In the genomic region with DNA sequence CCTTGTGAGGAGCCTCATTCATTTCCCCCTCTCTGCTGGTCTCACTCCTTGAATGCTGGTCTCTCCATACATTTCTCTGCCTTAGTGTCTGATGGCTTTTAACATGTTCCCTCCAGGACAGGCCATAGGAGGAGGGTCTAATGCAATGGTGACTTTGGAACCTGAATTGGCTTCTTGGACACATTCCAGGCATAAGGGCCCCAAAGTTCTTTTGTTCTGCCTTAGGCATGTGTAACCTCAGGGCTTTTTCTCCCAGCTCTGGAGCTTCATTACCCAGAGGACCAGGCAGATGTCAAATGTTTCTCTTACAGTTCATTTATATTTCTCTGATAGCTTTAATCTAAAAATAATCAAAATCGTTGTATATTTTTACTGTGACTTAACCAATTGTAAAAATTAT, we compare ENCODE assay signal across 14 cellular contexts.
"Had no signal": no experiment of that assay in that cellular context is flagged by ENCODE, and none has a peak within 500 bp of the region (broad histone marks: within the 10 kb centered on the region; RNA-seq: fewer than 3 reads in every experiment).

No MANE protein-coding gene starts in this region.

- H3K27ac Mint-ChIP-seq: activated naive CD4-positive, alpha-beta T cell treated with anti-CD3 and anti-CD28 coated beads, Interleukin-2, amount 50 U/mL, for 24 hours; dendritic cell treated with granulocyte-macrophage colony-stimulating factor and Interleukin-4, amounts not matched to agents 40 ng/mL and 50 ng/mL, for 4 days; naive B cell had no signal

- H3K27me3 Mint-ChIP-seq: activated CD4-positive, alpha-beta T cell treated with anti-CD3 and anti-CD28 coated beads, Interleukin-2, amount 10 ng/mL, durations not matched to agents 24 days and 14 days; activated naive CD4-positive, alpha-beta T cell treated with anti-CD3 and anti-CD28 coated beads, Interleukin-2, amount 50 U/mL, for 24 hours; dendritic cell treated with granulocyte-macrophage colony-stimulating factor and Interleukin-4, amounts not matched to agents 40 ng/mL and 50 ng/mL, for 4 days had no signal

- H3K36me3 Mint-ChIP-seq: activated naive CD4-positive, alpha-beta T cell treated with anti-CD3 and anti-CD28 coated beads, Interleukin-2, amount 50 U/mL, for 24 hours; naive B cell had no signal

- H3K27ac ChIP-seq: neutrophil, thyroid gland, VCaP had no signal

- H3K4me1 Mint-ChIP-seq: naive B cell had no signal

- DNase-seq: activated CD4-positive, alpha-beta T cell treated with anti-CD3 and anti-CD28 coated beads, Interleukin-2, amount 10 ng/mL, durations not matched to agents 24 days and 14 days; activated effector memory CD4-positive, alpha-beta T cell treated with Interleukin-2 at 50 U/mL for 16 hours; anterior cingulate cortex; cerebellar nuclear complex; effector memory CD8-positive, alpha-beta T cell; naive B cell; right cardiac atrium; T-helper 9 cell; thyroid gland had no signal

- H3K27me3 ChIP-seq: neutrophil, thyroid gland had no signal

- H3K9me3 Mint-ChIP-seq: activated naive CD4-positive, alpha-beta T cell treated with anti-CD3 and anti-CD28 coated beads, Interleukin-2, amount 50 U/mL, for 24 hours; dendritic cell treated with granulocyte-macrophage colony-stimulating factor and Interleukin-4, amounts not matched to agents 40 ng/mL and 50 ng/mL, for 4 days; effector memory CD8-positive, alpha-beta T cell; naive B cell had no signal

- H3K4me3 ChIP-seq: smooth muscle cell, thyroid gland had no signal

- ATAC-seq: effector memory CD8-positive, alpha-beta T cell; right cardiac atrium had no signal

- H3K9me3 ChIP-seq: neutrophil, thyroid gland had no signal

- H3K36me3 ChIP-seq: neutrophil, thyroid gland had no signal

- H3K4me3 Mint-ChIP-seq: activated CD4-positive, alpha-beta T cell treated with anti-CD3 and anti-CD28 coated beads, Interleukin-2, amount 10 ng/mL, durations not matched to agents 24 days and 14 days; dendritic cell treated with granulocyte-macrophage colony-stimulating factor and Interleukin-4, amounts not matched to agents 40 ng/mL and 50 ng/mL, for 4 days; effector memory CD8-positive, alpha-beta T cell; naive B cell had no signal

- H3K4me1 ChIP-seq: thyroid gland had no signal
